In the genomic region with DNA sequence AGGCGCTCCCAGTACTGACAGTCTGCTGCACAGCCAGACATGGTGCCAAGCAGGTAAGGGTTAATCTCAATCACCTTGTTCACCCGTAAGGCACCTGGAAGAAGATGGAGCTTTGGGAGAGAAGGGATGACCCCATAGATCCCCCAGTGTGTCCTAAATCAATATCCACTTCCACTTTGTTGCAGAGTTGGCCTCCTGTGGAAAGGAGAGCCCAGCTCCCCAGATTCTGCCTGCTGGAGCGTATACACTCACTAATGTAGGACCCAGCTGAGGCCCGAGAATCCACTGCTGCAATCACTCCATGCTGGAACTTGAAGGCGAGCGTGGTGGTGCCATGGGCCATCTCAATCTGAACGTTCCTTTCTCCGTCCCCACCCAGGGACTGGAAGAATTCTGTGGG, we compare ENCODE assay signal across 10 cellular contexts. TPM values are rescaled to one million over a fixed set of nuclear protein-coding genes. Genes with fewer than 3 reads are reported as not detected.
DNase-seq lines count a peak whose midpoint lies in the region; ATAC-seq, FAIRE-seq and TF ChIP-seq lines count a peak whose summit lies in the region.
"Had no signal": no experiment of that assay in that cellular context is flagged by ENCODE, and none has a peak within 500 bp of the region (broad histone marks: within the 10 kb centered on the region; RNA-seq: fewer than 3 reads in every experiment).

No MANE protein-coding gene starts in this region.

- in situ Hi-C loops in astrocyte of the cerebellum (cut with HindIII; ENCODE audit: low sequenced_read_pairs): loop anchor here (10.0 kb wide), 1 partner anchor 132 kb away; no protein-coding TSS in a partner anchor

- peaks cover 15% of the 10 kb centered on the region for H3K27me3 ChIP-seq in GM23338 (ENCODE audit: insufficient read depth)

- peaks cover 6% of the 10 kb centered on the region; the same call in 1 of the 2 replicates for H3K36me3 ChIP-seq in GM23338 (ENCODE audit: insufficient read depth)

- H3K4me2 ChIP-seq in GM23338: peak overlapping the region; percentile 99; the same call in 1 of the 2 replicates

- POLR2A ChIA-PET in AG04449 (lab: Yijun Ruan, JAX): no interaction called here
- POLR2A ChIA-PET in naive thymus-derived CD8-positive, alpha-beta T cell (lab: Charles Lee): interaction anchor here (0.5 to 10.6 kb wide), 7 partner anchors 8 to 647 kb away, joined by 3 to 743 read pairs (median 15); a partner anchor contains a TSS

- H3K4me1 Mint-ChIP-seq in GM23338: peaks cover 13% of the 10 kb centered on the region
- H3K4me1 Mint-ChIP-seq in naive thymus-derived CD8-positive, alpha-beta T cell: peaks cover 41 to 83% (median 72%) of the 10 kb centered on the region in 4 donors

- H3K79me2 ChIP-seq in GM23338 (replicated peaks; ENCODE audit: insufficient read depth): no peaks in the 10 kb centered on the region

- H3K27ac Mint-ChIP-seq in GM23338: no peak overlapping the region
- H3K27ac Mint-ChIP-seq in naive thymus-derived CD8-positive, alpha-beta T cell: peak overlapping the region; percentile 98 to 100 (median 100)

- H3K27me3 Mint-ChIP-seq in GM23338 (ENCODE audit: insufficient read depth, low read depth, poor library complexity): peaks cover 15% of the 10 kb centered on the region
- H3K27me3 Mint-ChIP-seq in naive thymus-derived CD8-positive, alpha-beta T cell: no peaks in the 10 kb centered on the region

- H3K36me3 Mint-ChIP-seq in GM23338 (ENCODE audit: low read depth): peaks cover 20% of the 10 kb centered on the region; the same call in 2 of the 3 replicates
- H3K36me3 Mint-ChIP-seq in naive thymus-derived CD8-positive, alpha-beta T cell: peaks cover 31 to 64% (median 53%) of the 10 kb centered on the region in 3 donors

- H3K4me3 ChIP-seq in AG04449 (ENCODE audit: low read depth, low read length): peak overlapping the region; percentile 76; the same call in 1 of the 2 replicates
- H3K4me3 ChIP-seq in GM23338: peak overlapping the region; percentile 98
- H3K4me3 ChIP-seq in astrocyte of the cerebellum (ENCODE audit: low read depth, low read length): peak overlapping the region; percentile 81

- no peaks in the 10 kb centered on the region for H3K9me3 Mint-ChIP-seq in GM23338
- H3K9me3 Mint-ChIP-seq in naive thymus-derived CD8-positive, alpha-beta T cell: no peaks in the 10 kb centered on the region

- peak overlapping the region; percentile 99 for H2AFZ ChIP-seq in GM23338

- peaks cover 7% of the 10 kb centered on the region for H3K4me1 ChIP-seq in GM23338 (ENCODE audit: insufficient read depth)

- no peak overlapping the region for H3K27ac ChIP-seq in GM23338 (ENCODE audit: low read depth)

- CTCF ChIA-PET in AG04449 (lab: Yijun Ruan, JAX): interaction anchor here (0.9 to 11.4 kb wide), 7 partner anchors 12 to 429 kb away, joined by 3 to 402 read pairs (median 6); a partner anchor contains a TSS

- peak overlapping the region; percentile 92 for H3K4me3 Mint-ChIP-seq in GM23338
- peak overlapping the region; percentile 92 to 100 (median 98) for H3K4me3 Mint-ChIP-seq in naive thymus-derived CD8-positive, alpha-beta T cell

- ATAC-seq in GM23338 (no peak), HG02642 (IDR thresholded peaks at IDR 0.05; ENCODE audit: poor library complexity, unreplicated experiment) (no peak)
- ATAC-seq in naive thymus-derived CD8-positive, alpha-beta T cell: no peak

- H3K9me2 ChIP-seq in GM23338 (ENCODE audit: insufficient read depth): no peaks in the 10 kb centered on the region

- DNase-seq in AG04449 (ENCODE audit: low read depth, low spot score) (no peak), GM23338 (ENCODE audit: low spot score) (no peak), astrocyte of the cerebellum (ENCODE audit: low read depth) (no peak), NCI-H446 (lab: John Stamatoyannopoulos, UW) (no peak), H54 (ENCODE audit: insufficient read length, low spot score) (no peak), GM20000 (ENCODE audit: low spot score) (no peak)
- no peak for DNase-seq in naive thymus-derived CD8-positive, alpha-beta T cell
- DNase-seq: activated CD4-positive, CD25-positive, alpha-beta regulatory T cell; stimulated activated CD4-positive, alpha-beta T cell treated with anti-CD3 and anti-CD28 coated beads, Interleukin-4, amount 100 ng/mL, for 24 hours had no signal

- FAIRE-seq in H54 (lab: Jason Lieb, UNC): no peak

- no peaks in the 10 kb centered on the region for H4K20me1 ChIP-seq in GM23338 (replicated peaks; ENCODE audit: insufficient read depth)

- no peaks in the 10 kb centered on the region for H3F3A ChIP-seq in GM23338 (replicated peaks; ENCODE audit: low read depth)

- TF ChIP-seq CTCF in AG04449 (IDR thresholded peaks at IDR 0.05; ENCODE audit: insufficient read depth, low read length, missing control alignments): no peak
- no peak for TF ChIP-seq CTCF in GM23338 (conservative IDR thresholded peaks at IDR 0.05; ENCODE audit: low read depth in 2 of 2)
- no peak for TF ChIP-seq CTCF in astrocyte of the cerebellum (IDR thresholded peaks at IDR 0.05; ENCODE audit: low read depth, low read length, missing control alignments)
- TF ChIP-seq CTCF in GM20000 (IDR thresholded peaks at IDR 0.05; ENCODE audit: extremely low read depth, missing control alignments): no peak

- no peak for TF ChIP-seq POLR2A in H54 (IDR thresholded peaks at IDR 0.05; ENCODE audit: low read depth, low read length)

TF ChIP-seq in GM23338, 12 proteins besides CTCF, POLR2A, EP300 and RAD21 (continues in another document):
- TF ChIP-seq ZNF331 (CRISPR knock-in tag; IDR thresholded peaks at IDR 0.05; ENCODE audit: low read depth) (no peak), EZH2 (IDR thresholded peaks at IDR 0.05; ENCODE audit: low read depth, unreplicated experiment) (no peak), JUNB (IDR thresholded peaks at IDR 0.05; ENCODE audit: unreplicated experiment) (no peak), CREB1 (CRISPR knock-in tag; IDR thresholded peaks at IDR 0.05; ENCODE audit: low read depth) (no peak), EZH2phosphoT487 (IDR thresholded peaks at IDR 0.05; ENCODE audit: unreplicated experiment) (no peak)
- TF ChIP-seq, protein P1, sequence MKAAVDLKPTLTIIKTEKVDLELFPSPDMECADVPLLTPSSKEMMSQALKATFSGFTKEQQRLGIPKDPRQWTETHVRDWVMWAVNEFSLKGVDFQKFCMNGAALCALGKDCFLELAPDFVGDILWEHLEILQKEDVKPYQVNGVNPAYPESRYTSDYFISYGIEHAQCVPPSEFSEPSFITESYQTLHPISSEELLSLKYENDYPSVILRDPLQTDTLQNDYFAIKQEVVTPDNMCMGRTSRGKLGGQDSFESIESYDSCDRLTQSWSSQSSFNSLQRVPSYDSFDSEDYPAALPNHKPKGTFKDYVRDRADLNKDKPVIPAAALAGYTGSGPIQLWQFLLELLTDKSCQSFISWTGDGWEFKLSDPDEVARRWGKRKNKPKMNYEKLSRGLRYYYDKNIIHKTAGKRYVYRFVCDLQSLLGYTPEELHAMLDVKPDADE (IDR thresholded peaks at IDR 0.05): no peak
- TF ChIP-seq, protein P2, sequence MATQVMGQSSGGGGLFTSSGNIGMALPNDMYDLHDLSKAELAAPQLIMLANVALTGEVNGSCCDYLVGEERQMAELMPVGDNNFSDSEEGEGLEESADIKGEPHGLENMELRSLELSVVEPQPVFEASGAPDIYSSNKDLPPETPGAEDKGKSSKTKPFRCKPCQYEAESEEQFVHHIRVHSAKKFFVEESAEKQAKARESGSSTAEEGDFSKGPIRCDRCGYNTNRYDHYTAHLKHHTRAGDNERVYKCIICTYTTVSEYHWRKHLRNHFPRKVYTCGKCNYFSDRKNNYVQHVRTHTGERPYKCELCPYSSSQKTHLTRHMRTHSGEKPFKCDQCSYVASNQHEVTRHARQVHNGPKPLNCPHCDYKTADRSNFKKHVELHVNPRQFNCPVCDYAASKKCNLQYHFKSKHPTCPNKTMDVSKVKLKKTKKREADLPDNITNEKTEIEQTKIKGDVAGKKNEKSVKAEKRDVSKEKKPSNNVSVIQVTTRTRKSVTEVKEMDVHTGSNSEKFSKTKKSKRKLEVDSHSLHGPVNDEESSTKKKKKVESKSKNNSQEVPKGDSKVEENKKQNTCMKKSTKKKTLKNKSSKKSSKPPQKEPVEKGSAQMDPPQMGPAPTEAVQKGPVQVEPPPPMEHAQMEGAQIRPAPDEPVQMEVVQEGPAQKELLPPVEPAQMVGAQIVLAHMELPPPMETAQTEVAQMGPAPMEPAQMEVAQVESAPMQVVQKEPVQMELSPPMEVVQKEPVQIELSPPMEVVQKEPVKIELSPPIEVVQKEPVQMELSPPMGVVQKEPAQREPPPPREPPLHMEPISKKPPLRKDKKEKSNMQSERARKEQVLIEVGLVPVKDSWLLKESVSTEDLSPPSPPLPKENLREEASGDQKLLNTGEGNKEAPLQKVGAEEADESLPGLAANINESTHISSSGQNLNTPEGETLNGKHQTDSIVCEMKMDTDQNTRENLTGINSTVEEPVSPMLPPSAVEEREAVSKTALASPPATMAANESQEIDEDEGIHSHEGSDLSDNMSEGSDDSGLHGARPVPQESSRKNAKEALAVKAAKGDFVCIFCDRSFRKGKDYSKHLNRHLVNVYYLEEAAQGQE (IDR thresholded peaks at IDR 0.05; ENCODE audit: unreplicated experiment): no peak

RNA-seq across cellular contexts. Expression of a gene that starts 1.2 kb away (rescaled TPM):
- 16.5 and 20.2 TPM in 2 replicates for total RNA-seq in GM23338 (2014; rRNA removed; shearing (Covaris generic))
- polyA plus RNA-seq in GM23338 (2016; fragmentation: Nextera tagmentation; extraction: Ambion mirVana): 27.1 and 27.6 TPM in 2 replicates
- 100 to 1,000 TPM; 133 to 138 TPM for total RNA-seq in naive thymus-derived CD8-positive, alpha-beta T cell
- polyA plus RNA-seq in naive thymus-derived CD8-positive, alpha-beta T cell: 100 to 1,000 TPM; 350 to 386 (median 386) TPM

RNA-seq across cellular contexts. Expression of a gene that starts 4.2 kb away (rescaled TPM):
- 9.5 and 102 TPM in 2 replicates for total RNA-seq in GM23338 (2014; rRNA removed; shearing (Covaris generic))
- polyA plus RNA-seq in GM23338 (2016; fragmentation: Nextera tagmentation; extraction: Ambion mirVana): 3.4 and 4.9 TPM in 2 replicates
- total RNA-seq in naive thymus-derived CD8-positive, alpha-beta T cell: 100 to 1,000 TPM in 1 of 2 experiments, 10 to 100 TPM in 1; 96.2 to 117 TPM
- 10 to 100 TPM; 24.2 to 36.6 (median 25.3) TPM for polyA plus RNA-seq in naive thymus-derived CD8-positive, alpha-beta T cell

RNA-seq across cellular contexts. Expression of a gene that starts 10.8 kb away (rescaled TPM):
- total RNA-seq in GM23338 (2014; rRNA removed; shearing (Covaris generic)): 16.5 and 22.0 TPM in 2 replicates
- 13.8 and 14.2 TPM in 2 replicates for polyA plus RNA-seq in GM23338 (2016; fragmentation: Nextera tagmentation; extraction: Ambion mirVana)
- 100 to 1,000 TPM; 113 TPM for total RNA-seq in naive thymus-derived CD8-positive, alpha-beta T cell
- polyA plus RNA-seq in naive thymus-derived CD8-positive, alpha-beta T cell: 100 to 1,000 TPM; 197 to 283 (median 230) TPM

RNA-seq across cellular contexts. Expression of a gene that starts 11.3 kb away (rescaled TPM):
- total RNA-seq in GM23338 (2014; rRNA removed; shearing (Covaris generic)): 2.8 TPM in 1 of 2 replicates, not detected in the other
- polyA plus RNA-seq in GM23338 (2016; fragmentation: Nextera tagmentation; extraction: Ambion mirVana): 5.5 and 6.2 TPM in 2 replicates
- 100 to 1,000 TPM; 102 to 104 TPM for total RNA-seq in naive thymus-derived CD8-positive, alpha-beta T cell
- 100 to 1,000 TPM; 402 to 432 (median 424) TPM for polyA plus RNA-seq in naive thymus-derived CD8-positive, alpha-beta T cell

RNA-seq across cellular contexts. Expression of a gene that starts 25.9 kb away (rescaled TPM):
- 0.23 TPM in 1 of 2 replicates, not detected in the other for total RNA-seq in GM23338 (2014; rRNA removed; shearing (Covaris generic))
- polyA plus RNA-seq in GM23338 (2016; fragmentation: Nextera tagmentation; extraction: Ambion mirVana): not detected in 2 replicates
- 1 to 10 TPM; 3.9 to 5.6 TPM for total RNA-seq in naive thymus-derived CD8-positive, alpha-beta T cell
- polyA plus RNA-seq in naive thymus-derived CD8-positive, alpha-beta T cell: under 1 TPM in 2 of 3 donors, not detected in 1; 0.43 to 0.75 TPM
